6 cellular contexts compared by ENCODE assay signal in genomic region chr2:176136375-176137248, GRCh38. TPM values are rescaled to one million over a fixed set of nuclear protein-coding genes. Genes with fewer than 3 reads are reported as not detected.
DNase-seq lines count a peak whose midpoint lies in the region; TF ChIP-seq lines count a peak whose summit lies in the region.

No MANE protein-coding gene starts in this region.

- H3K27me3 ChIP-seq in tibial artery (peaks cover 0 to 22% of the 10 kb centered on the region in 2 donors), Karpas-422 (ENCODE audit: low read length) (no peaks in the 10 kb centered on the region)

- no peaks in the 10 kb centered on the region for H3K79me2 ChIP-seq in Karpas-422 (ENCODE audit: low read length)

- H3K9ac ChIP-seq in Karpas-422 (ENCODE audit: low read length) = no peak overlapping the region

- H3K36me3 ChIP-seq in tibial artery (no peaks in the 10 kb centered on the region), Karpas-422 (ENCODE audit: insufficient read depth, low read length) (no peaks in the 10 kb centered on the region)

- H2AFZ ChIP-seq in Karpas-422 (ENCODE audit: low read length) = no peak overlapping the region

- H4K20me1 ChIP-seq in Karpas-422 (ENCODE audit: insufficient read depth, low read depth, low read length) = no peaks in the 10 kb centered on the region

- no peak for TF ChIP-seq CTCF in foreskin fibroblast (IDR thresholded peaks at IDR 0.05; ENCODE audit: low read depth, low read length)
- no peak for TF ChIP-seq CTCF in tibial artery (IDR thresholded peaks at IDR 0.05)

- DNase-seq in activated T-cell treated with anti-CD3 and anti-CD28 coated beads, Interleukin-2, amount 50 U/mL, for 24 hours = peak; percentile 33
- DNase-seq in activated T-cell treated with anti-CD3 and anti-CD28 coated beads for 4 hours (no peak), foreskin fibroblast (peak in 1 of 2 donors; percentile 51), tibial artery (peak in 1 of 2 donors; percentile 39), NCI-H187 treated with DMSO at 0.1 percent for 48 hours (lab: John Stamatoyannopoulos, UW) (no peak), Karpas-422 (no peak)

- H3K4me3 Mint-ChIP-seq in activated T-cell treated with anti-CD3 and anti-CD28 coated beads, Interleukin-2, amount 50 U/mL, for 24 hours = peak overlapping the region; percentile 47

- no peaks in the 10 kb centered on the region for H3K9me3 Mint-ChIP-seq in activated T-cell treated with anti-CD3 and anti-CD28 coated beads, Interleukin-2, amount 50 U/mL, for 24 hours

- H3K4me1 ChIP-seq in tibial artery (peaks cover 0 to 49% (median 29%) of the 10 kb centered on the region in 4 donors), Karpas-422 (ENCODE audit: low read length) (peaks cover 30% of the 10 kb centered on the region)

- H3K9me3 ChIP-seq in tibial artery (no peaks in the 10 kb centered on the region), Karpas-422 (ENCODE audit: low read length) (no peaks in the 10 kb centered on the region)

- no peak overlapping the region for H3K4me2 ChIP-seq in Karpas-422 (ENCODE audit: low read depth, low read length, poor library complexity, severe bottlenecking)

- no peak overlapping the region for H3K27ac Mint-ChIP-seq in activated T-cell treated with anti-CD3 and anti-CD28 coated beads, Interleukin-2, amount 50 U/mL, for 24 hours

- peak overlapping the region; percentile 85 to 90 for H3K27ac ChIP-seq in tibial artery
- no peak overlapping the region for H3K27ac ChIP-seq in Karpas-422 (ENCODE audit: low read length)

- peaks cover 92% of the 10 kb centered on the region for H3K27me3 Mint-ChIP-seq in activated T-cell treated with anti-CD3 and anti-CD28 coated beads, Interleukin-2, amount 50 U/mL, for 24 hours

- H3K4me1 Mint-ChIP-seq in activated T-cell treated with anti-CD3 and anti-CD28 coated beads, Interleukin-2, amount 50 U/mL, for 24 hours (ENCODE audit: low read depth) = peaks cover 36% of the 10 kb centered on the region

- peak overlapping the region; percentile 55 to 66 for H3K4me3 ChIP-seq in foreskin fibroblast (ENCODE audit: low read depth in 1 of 2, low read length in 2 of 2)
- H3K4me3 ChIP-seq in tibial artery = peak overlapping the region; percentile 64 to 66
- no peak overlapping the region for H3K4me3 ChIP-seq in Karpas-422 (ENCODE audit: low read length)

- H3K9me2 ChIP-seq in Karpas-422 (replicated peaks; ENCODE audit: insufficient read depth, low read length) = no peaks in the 10 kb centered on the region

- H3K36me3 Mint-ChIP-seq in activated T-cell treated with anti-CD3 and anti-CD28 coated beads, Interleukin-2, amount 50 U/mL, for 24 hours (ENCODE audit: low read depth) = no peaks in the 10 kb centered on the region

- intact Hi-C loops in tibial artery (cut with DNase I; ENCODE audit: low total_unique reads) = no loop called here

RNA-seq across cellular contexts. Expression of gene HOXD8, which starts 7.1 kb away (rescaled TPM):
- total RNA-seq in Karpas-422 (2014; rRNA removed; shearing (Covaris generic); ENCODE audit: low replicate concordance) = not detected in 2 replicates

RNA-seq across cellular contexts. Expression of gene HOXD9, which starts 14.1 kb away (rescaled TPM):
- total RNA-seq in Karpas-422 (2014; rRNA removed; shearing (Covaris generic); ENCODE audit: low replicate concordance) = not detected in 2 replicates

RNA-seq across cellular contexts. Expression of gene HOXD4, which starts 14.7 kb away (rescaled TPM):
- total RNA-seq in Karpas-422 (2014; rRNA removed; shearing (Covaris generic); ENCODE audit: low replicate concordance) = not detected in 2 replicates

RNA-seq across cellular contexts. Expression of gene HOXD10, which starts 20.0 kb away (rescaled TPM):
- total RNA-seq in Karpas-422 (2014; rRNA removed; shearing (Covaris generic); ENCODE audit: low replicate concordance) = not detected in 2 replicates

RNA-seq across cellular contexts. Expression of gene HOXD3, which starts 20.5 kb away (rescaled TPM):
- total RNA-seq in Karpas-422 (2014; rRNA removed; shearing (Covaris generic); ENCODE audit: low replicate concordance) = not detected in 2 replicates
